14 cellular contexts compared by ENCODE assay signal in the genomic region with DNA sequence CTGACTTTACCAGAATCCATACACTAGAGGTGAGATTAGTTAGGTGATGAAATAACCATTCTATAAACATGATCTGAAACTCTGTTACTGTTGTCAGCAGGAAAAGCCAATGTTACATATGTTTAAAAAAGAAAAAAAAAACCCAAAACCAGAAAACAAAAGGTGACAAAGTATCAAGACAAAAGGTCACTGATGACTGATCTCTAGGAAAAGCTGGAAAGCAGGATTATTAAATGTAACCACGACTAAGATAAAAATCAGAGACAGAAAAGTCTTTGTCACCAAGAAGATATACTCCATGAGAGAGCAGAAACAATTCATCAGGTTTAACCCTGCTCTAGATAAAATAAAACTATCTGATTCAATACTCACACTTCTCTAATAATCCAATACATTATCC. TPM values are rescaled to one million over a fixed set of nuclear protein-coding genes. Genes with fewer than 3 reads are reported as not detected.
DNase-seq lines count a peak whose midpoint lies in the region; ATAC-seq, FAIRE-seq and TF ChIP-seq lines count a peak whose summit lies in the region.
"Had no signal": no experiment of that assay in that cellular context is flagged by ENCODE, and none has a peak within 500 bp of the region (broad histone marks: within the 10 kb centered on the region; RNA-seq: fewer than 3 reads in every experiment).

No MANE protein-coding gene starts in this region.

- H3K4me3 Mint-ChIP-seq in activated CD4-positive, alpha-beta memory T cell treated with anti-CD3 and anti-CD28 coated beads, Interleukin-2, amount 10 ng/mL, durations not matched to agents 7 days and 5 days: no peak overlapping the region

- H4K91ac ChIP-seq in mesenchymal stem cell (ENCODE audit: low read length): no peak overlapping the region

- peaks cover 55% of the 10 kb centered on the region for H3K4me1 Mint-ChIP-seq in activated CD4-positive, alpha-beta memory T cell treated with anti-CD3 and anti-CD28 coated beads, Interleukin-2, amount 10 ng/mL, durations not matched to agents 7 days and 5 days

- CTCF ChIA-PET in HepG2 (lab: Yijun Ruan, JAX; ENCODE audit: low intra/inter-chr PET ratio, low total read pairs): no interaction called here
- CTCF ChIA-PET in activated CD4-positive, alpha-beta memory T cell treated with anti-CD3 and anti-CD28 coated beads, Interleukin-2, amount 10 ng/mL, durations not matched to agents 7 days and 5 days (lab: Charles Lee): no interaction called here

- TF ChIP-seq EP300 in HepG2 (IDR thresholded peaks at IDR 0.05; ENCODE audit: low read depth in 2 of 2, low read length in 2 of 2) (no peak), HepG2 (CRISPR knock-in tag; IDR thresholded peaks at IDR 0.05; ENCODE audit: borderline replicate concordance) (no peak), esophagus muscularis mucosa (IDR thresholded peaks at IDR 0.05) (no peak)

- H3K9me3 ChIP-seq in HepG2 (ENCODE audit: low read length) (no peaks in the 10 kb centered on the region), right lobe of liver (no peaks in the 10 kb centered on the region), mesenchymal stem cell (ENCODE audit: control insufficient read depth, low read length) (no peaks in the 10 kb centered on the region), esophagus muscularis mucosa (no peaks in the 10 kb centered on the region)
- H3K9me3 ChIP-seq: BE2C, body of pancreas, SJCRH30, transverse colon had no signal

- TF ChIP-seq POLR2A in HepG2 (IDR thresholded peaks at IDR 0.05; ENCODE audit: insufficient read depth in 1 of 2, low read depth in 2 of 2, low read length in 2 of 2): no peak
- no peak for TF ChIP-seq POLR2A in right lobe of liver (IDR thresholded peaks at IDR 0.05)
- no peak for TF ChIP-seq POLR2A in esophagus muscularis mucosa (IDR thresholded peaks at IDR 0.05; ENCODE audit: low read depth)

- H3K27me3 Mint-ChIP-seq in activated CD4-positive, alpha-beta memory T cell treated with anti-CD3 and anti-CD28 coated beads, Interleukin-2, amount 10 ng/mL, durations not matched to agents 7 days and 5 days: no peaks in the 10 kb centered on the region

- ATAC-seq in HepG2 (no peak), right lobe of liver (no peak), HG03442 (IDR thresholded peaks at IDR 0.05; ENCODE audit: unreplicated experiment) (no peak), GM18907 (IDR thresholded peaks at IDR 0.05; ENCODE audit: unreplicated experiment) (no peak)
- ATAC-seq: body of pancreas had no signal

- H3K27ac ChIP-seq in HepG2 (ENCODE audit: extremely low read length, insufficient read depth, low read length) (no peak overlapping the region), right lobe of liver (no peak overlapping the region), mesenchymal stem cell (ENCODE audit: low read length, poor library complexity, severe bottlenecking) (no peak overlapping the region), esophagus muscularis mucosa (replicated peaks in 1 of 4) (peak overlapping the region in 2 of 4 donors; percentile 43 to 99)
- H3K27ac ChIP-seq: body of pancreas, SJCRH30, transverse colon had no signal

- H3K18ac ChIP-seq in mesenchymal stem cell (ENCODE audit: low read depth in 1 of 2, low read length in 2 of 2): no peak overlapping the region

- intact Hi-C loops in HepG2 (cut with micrococcal nuclease; ENCODE audit: unreplicated experiment): no loop called here
- intact Hi-C loops in right lobe of liver (cut with DNase I): no loop called here
- intact Hi-C loops in esophagus muscularis mucosa (cut with DNase I): loop anchor here (5.0 kb wide), 1 partner anchor 35 kb away; no protein-coding TSS in a partner anchor
- intact Hi-C loops in head of caudate nucleus (cut with DNase I): no loop called here

- TF ChIP-seq RAD21 in HepG2 (CRISPR knock-in tag; IDR thresholded peaks at IDR 0.05): no peak

- H3K9me3 Mint-ChIP-seq in activated CD4-positive, alpha-beta memory T cell treated with anti-CD3 and anti-CD28 coated beads, Interleukin-2, amount 10 ng/mL, durations not matched to agents 7 days and 5 days: no peaks in the 10 kb centered on the region

- no peak overlapping the region for H2AFZ ChIP-seq in HepG2 (ENCODE audit: low read length)
- H2AFZ ChIP-seq in mesenchymal stem cell (ENCODE audit: low read depth, low read length): no peak overlapping the region

- no peak overlapping the region for H3K4me2 ChIP-seq in HepG2 (ENCODE audit: low read depth, low read length)
- no peak overlapping the region for H3K4me2 ChIP-seq in mesenchymal stem cell (ENCODE audit: low read length, poor library complexity, severe bottlenecking)

- WGBS in HepG2 (ENCODE audit: low lambda C conversion rate): 63% methylated on average over 1 of the region's 1 CpG
- 18% methylated on average over 1 of the region's 1 CpG for WGBS in right lobe of liver (ENCODE audit: insufficient coverage, low coverage, low lambda C conversion rate, missing lambda C conversion rate)
- WGBS in mesenchymal stem cell: 69% methylated on average over 1 of the region's 1 CpG
- WGBS in esophagus muscularis mucosa: 32% methylated on average over 1 of the region's 1 CpG

- H3K4me1 ChIP-seq in HepG2 (ENCODE audit: insufficient read depth, low read length) (peaks cover 54% of the 10 kb centered on the region), right lobe of liver (peaks cover 0 to 31% (median 10%) of the 10 kb centered on the region in 4 donors), mesenchymal stem cell (ENCODE audit: control insufficient read depth, insufficient read depth, low read depth, low read length) (peaks cover 3% of the 10 kb centered on the region), esophagus muscularis mucosa (peaks cover 32 to 56% (median 53%) of the 10 kb centered on the region in 4 donors)

- H3K79me2 ChIP-seq in HepG2 (ENCODE audit: insufficient read depth, low read length): peaks cover 72% of the 10 kb centered on the region

- DNase-seq in HepG2 (ENCODE audit: low spot score) (no peak), right lobe of liver (no peak), mesenchymal stem cell (no peak), esophagus muscularis mucosa (ENCODE audit: extremely low spot score) (no peak), head of caudate nucleus (no peak)
- no peak for DNase-seq in activated CD4-positive, alpha-beta memory T cell treated with anti-CD3 and anti-CD28 coated beads, Interleukin-2, amount 10 ng/mL, durations not matched to agents 7 days and 5 days
- DNase-seq: BE2C, body of pancreas, DND-41, NCI-H2227 treated with DMSO at 0.1 percent for 48 hours, SJCRH30, transverse colon had no signal

- H3K79me1 ChIP-seq in mesenchymal stem cell (replicated peaks; ENCODE audit: low read length, poor library complexity, severe bottlenecking): peaks cover 5% of the 10 kb centered on the region

- H2BK15ac ChIP-seq in mesenchymal stem cell (ENCODE audit: low read depth, poor library complexity, severe bottlenecking): no peak overlapping the region

- BruUV-seq in HepG2 (replicated peaks; lab: Mats Ljungman, UMichigan): no TSS peak

- peaks cover 53% of the 10 kb centered on the region for H4K20me1 ChIP-seq in HepG2 (ENCODE audit: insufficient read depth, low read length)

- H4K8ac ChIP-seq in mesenchymal stem cell (ENCODE audit: low read length): no peak overlapping the region

- peaks cover 84% of the 10 kb centered on the region for H3K36me3 Mint-ChIP-seq in activated CD4-positive, alpha-beta memory T cell treated with anti-CD3 and anti-CD28 coated beads, Interleukin-2, amount 10 ng/mL, durations not matched to agents 7 days and 5 days (ENCODE audit: low read depth)

- no peak overlapping the region for H2AK5ac ChIP-seq in mesenchymal stem cell (ENCODE audit: low read length, severe bottlenecking)

- no peak overlapping the region for H2BK5ac ChIP-seq in mesenchymal stem cell (ENCODE audit: low read depth, low read length, poor library complexity, severe bottlenecking)

- TF ChIP-seq CTCF in HepG2 (CRISPR knock-in tag; IDR thresholded peaks at IDR 0.05) (no peak), right lobe of liver (IDR thresholded peaks at IDR 0.05) (no peak), esophagus muscularis mucosa (IDR thresholded peaks at IDR 0.05) (no peak)

- no peak overlapping the region for H2BK12ac ChIP-seq in mesenchymal stem cell (ENCODE audit: low read length in 2 of 2)

- POLR2A ChIA-PET in HepG2 (lab: Yijun Ruan, JAX): no interaction called here
- POLR2A ChIA-PET in activated CD4-positive, alpha-beta memory T cell treated with anti-CD3 and anti-CD28 coated beads, Interleukin-2, amount 10 ng/mL, durations not matched to agents 7 days and 5 days (lab: Charles Lee): interaction anchor here (0.9 to 10.7 kb wide), 4 partner anchors 22 to 30 kb away, joined by 3 to 257 read pairs (median 6); a partner anchor contains a TSS

- H2BK120ac ChIP-seq in mesenchymal stem cell (ENCODE audit: low read depth, low read length): no peak overlapping the region

- H3K4me3 ChIP-seq in HepG2 (replicated peaks in 1 of 3; ENCODE audit: insufficient read depth in 1 of 3, low read depth in 2 of 3, low read length in 3 of 3) (no peak overlapping the region), right lobe of liver (no peak overlapping the region), mesenchymal stem cell (ENCODE audit: insufficient read depth in 1 of 2, low read depth in 1 of 2, low read length in 2 of 2) (no peak overlapping the region), esophagus muscularis mucosa (no peak overlapping the region)
- H3K4me3 ChIP-seq: body of pancreas, SJCRH30, transverse colon had no signal

- H3K14ac ChIP-seq in mesenchymal stem cell (ENCODE audit: low read length in 2 of 2): no peak overlapping the region

- FAIRE-seq in HepG2 (lab: Jason Lieb, UNC): no peak

- in situ Hi-C loops in HepG2 (cut with HindIII; ENCODE audit: extremely low pct_ligation_motif_present, low pct_unique_long_range_greater_than_20kb): no loop called here

- H3K9ac ChIP-seq in HepG2 (ENCODE audit: insufficient read depth, low read depth, low read length) (no peak overlapping the region), mesenchymal stem cell (ENCODE audit: low read length) (peak overlapping the region; percentile 95)

- H3K23ac ChIP-seq in mesenchymal stem cell (ENCODE audit: low read length in 2 of 2): no peak overlapping the region

- peak overlapping the region; percentile 57 for H3K27ac Mint-ChIP-seq in activated CD4-positive, alpha-beta memory T cell treated with anti-CD3 and anti-CD28 coated beads, Interleukin-2, amount 10 ng/mL, durations not matched to agents 7 days and 5 days

- H3K4ac ChIP-seq in mesenchymal stem cell (ENCODE audit: low read depth in 1 of 2, low read length in 2 of 2): no peak overlapping the region

- H3K27me3 ChIP-seq in HepG2 (ENCODE audit: control insufficient read depth in 1 of 2, insufficient read depth in 2 of 2, low read length in 2 of 2): no peaks in the 10 kb centered on the region; a peak in 1 of 5 replicates
- H3K27me3 ChIP-seq in right lobe of liver: no peaks in the 10 kb centered on the region
- no peaks in the 10 kb centered on the region for H3K27me3 ChIP-seq in mesenchymal stem cell (ENCODE audit: control insufficient read depth in 1 of 2, insufficient read depth in 1 of 2, low read length in 2 of 2)
- no peaks in the 10 kb centered on the region for H3K27me3 ChIP-seq in esophagus muscularis mucosa
- H3K27me3 ChIP-seq: BE2C, body of pancreas, SJCRH30, transverse colon had no signal

- H3K36me3 ChIP-seq in HepG2 (replicated peaks in 1 of 2; ENCODE audit: control insufficient read depth in 1 of 2, insufficient read depth in 2 of 2, low read length in 2 of 2): peaks cover 11 to 73% of the 10 kb centered on the region in 2 experiments
- H3K36me3 ChIP-seq in right lobe of liver: peaks cover 14 to 51% (median 34%) of the 10 kb centered on the region in 4 donors
- H3K36me3 ChIP-seq in mesenchymal stem cell (ENCODE audit: control insufficient read depth in 1 of 2, insufficient read depth in 2 of 2, low read depth in 1 of 2, low read length in 2 of 2): peaks cover 14 to 78% of the 10 kb centered on the region in 2 experiments
- H3K36me3 ChIP-seq in esophagus muscularis mucosa: peaks cover 39 to 70% (median 54%) of the 10 kb centered on the region in 4 donors

RNA-seq across cellular contexts. Expression of a gene that starts 5.4 kb away (rescaled TPM):
- total RNA-seq in HepG2 (2016; rRNA removed; fragmentation: Illumina TruSeq; extraction: Trizol): 40.6 and 46.8 TPM in 2 replicates
- 26.3 and 27.9 TPM in 2 replicates for total RNA-seq in HepG2 (2016; cell fraction: cytosol; rRNA removed; fragmentation: Illumina TruSeq; extraction: Trizol; ENCODE audit: low read depth)
- 35.8 and 43.9 TPM in 2 replicates for total RNA-seq in HepG2 (2016; cell fraction: insoluble cytoplasmic fraction; rRNA removed; fragmentation: Illumina TruSeq; extraction: Trizol)
- 26.2 and 27.3 TPM in 2 replicates for total RNA-seq in HepG2 (2016; cell fraction: membrane; rRNA removed; fragmentation: Illumina TruSeq; extraction: Trizol)
- 98.3 and 114 TPM in 2 replicates for total RNA-seq in HepG2 (2016; cell fraction: nucleus; rRNA removed; fragmentation: Illumina TruSeq; extraction: Trizol)
- 79.8 and 95.8 TPM in 2 replicates for polyA plus RNA-seq in HepG2 (2011; rRNA removed)
- polyA plus RNA-seq in HepG2 (2011; cell fraction: cytosol; rRNA removed): 26.9 and 32.4 TPM in 2 replicates
- 146 and 182 TPM in 2 replicates for polyA plus RNA-seq in HepG2 (2011; cell fraction: nucleus; rRNA removed)
- polyA plus RNA-seq in HepG2 (2012): 71.2 and 71.4 TPM in 2 replicates
- 1.9 and 2.5 TPM in 2 replicates for polyA plus RNA-seq in HepG2 (2016; cell fraction: cytosol; fragmentation: Illumina TruSeq; extraction: Trizol; ENCODE audit: low read depth)
- 30.4 and 34.5 TPM in 2 replicates for polyA plus RNA-seq in HepG2 (2016; cell fraction: insoluble cytoplasmic fraction; fragmentation: Illumina TruSeq; extraction: Trizol; ENCODE audit: low read depth)
- 7.4 and 7.5 TPM in 2 replicates for polyA plus RNA-seq in HepG2 (2016; cell fraction: membrane; fragmentation: Illumina TruSeq; extraction: Trizol; ENCODE audit: low read depth)
- polyA plus RNA-seq in HepG2 (2016; cell fraction: nucleus; fragmentation: Illumina TruSeq; extraction: Trizol; ENCODE audit: insufficient read depth, low read depth): 137 and 159 TPM in 2 replicates
- 83.8 and 106 TPM in 2 replicates for polyA minus RNA-seq in HepG2 (2011; rRNA and poly(A)+ RNA removed; ENCODE audit: low replicate concordance)
- polyA minus RNA-seq in HepG2 (2011; cell fraction: cytosol; rRNA and poly(A)+ RNA removed): 48.4 and 58.5 TPM in 2 replicates
- 243 and 288 TPM in 2 replicates for polyA minus RNA-seq in HepG2 (2011; cell fraction: nucleus; rRNA and poly(A)+ RNA removed)
- total RNA-seq in right lobe of liver: 10 to 100 TPM; 38.7 to 71.4 (median 52.3) TPM
- total RNA-seq in activated CD4-positive, alpha-beta memory T cell treated with anti-CD3 and anti-CD28 coated beads, Interleukin-2, amount 10 ng/mL, durations not matched to agents 7 days and 5 days: 100 to 1,000 TPM; 110 to 111 TPM
- polyA plus RNA-seq in mesenchymal stem cell (2013, experiment 1 of 2): 83.9 TPM
- polyA plus RNA-seq in mesenchymal stem cell (2013, experiment 2 of 2): 77.6 TPM
- total RNA-seq in esophagus muscularis mucosa: 10 to 100 TPM; 54.8 to 84.3 (median 78.1) TPM

RNA-seq across cellular contexts. Expression of a gene that starts 29.2 kb away (rescaled TPM):
- total RNA-seq in HepG2 (2016; rRNA removed; fragmentation: Illumina TruSeq; extraction: Trizol) (44.1 and 62.4 TPM in 2 replicates), right lobe of liver (10 to 100 TPM; 19.0 to 23.4 (median 21.2) TPM), esophagus muscularis mucosa (10 to 100 TPM; 23.8 to 37.4 (median 26.1) TPM)
- 10.2 and 11.1 TPM in 2 replicates for total RNA-seq in HepG2 (2016; cell fraction: cytosol; rRNA removed; fragmentation: Illumina TruSeq; extraction: Trizol; ENCODE audit: low read depth)
- total RNA-seq in HepG2 (2016; cell fraction: insoluble cytoplasmic fraction; rRNA removed; fragmentation: Illumina TruSeq; extraction: Trizol): 47.7 and 61.2 TPM in 2 replicates
- total RNA-seq in HepG2 (2016; cell fraction: membrane; rRNA removed; fragmentation: Illumina TruSeq; extraction: Trizol): 24.6 and 30.2 TPM in 2 replicates
- 22.3 and 26.8 TPM in 2 replicates for total RNA-seq in HepG2 (2016; cell fraction: nucleus; rRNA removed; fragmentation: Illumina TruSeq; extraction: Trizol)
- 27.5 and 31.2 TPM in 2 replicates for polyA plus RNA-seq in HepG2 (2011; rRNA removed)
- 18.8 and 24.9 TPM in 2 replicates for polyA plus RNA-seq in HepG2 (2011; cell fraction: cytosol; rRNA removed)
- polyA plus RNA-seq in HepG2 (2011; cell fraction: nucleus; rRNA removed): 16.7 and 17.6 TPM in 2 replicates
- 27.5 and 34.5 TPM in 2 replicates for polyA plus RNA-seq in HepG2 (2012)
- polyA plus RNA-seq in HepG2 (2016; cell fraction: cytosol; fragmentation: Illumina TruSeq; extraction: Trizol; ENCODE audit: low read depth): 4.9 and 5.9 TPM in 2 replicates
- 49.5 and 53.5 TPM in 2 replicates for polyA plus RNA-seq in HepG2 (2016; cell fraction: insoluble cytoplasmic fraction; fragmentation: Illumina TruSeq; extraction: Trizol; ENCODE audit: low read depth)
- polyA plus RNA-seq in HepG2 (2016; cell fraction: membrane; fragmentation: Illumina TruSeq; extraction: Trizol; ENCODE audit: low read depth): 11.9 and 13.1 TPM in 2 replicates
- 29.7 and 33.3 TPM in 2 replicates for polyA plus RNA-seq in HepG2 (2016; cell fraction: nucleus; fragmentation: Illumina TruSeq; extraction: Trizol; ENCODE audit: insufficient read depth, low read depth)
- 39.3 and 55.9 TPM in 2 replicates for polyA minus RNA-seq in HepG2 (2011; rRNA and poly(A)+ RNA removed; ENCODE audit: low replicate concordance)
- polyA minus RNA-seq in HepG2 (2011; cell fraction: cytosol; rRNA and poly(A)+ RNA removed): 30.0 and 31.3 TPM in 2 replicates
- 23.6 and 35.3 TPM in 2 replicates for polyA minus RNA-seq in HepG2 (2011; cell fraction: nucleus; rRNA and poly(A)+ RNA removed)
- total RNA-seq in activated CD4-positive, alpha-beta memory T cell treated with anti-CD3 and anti-CD28 coated beads, Interleukin-2, amount 10 ng/mL, durations not matched to agents 7 days and 5 days: 10 to 100 TPM; 44.3 to 47.2 TPM
- polyA plus RNA-seq in mesenchymal stem cell (2013, experiment 1 of 2): 19.1 TPM
- 20.3 TPM for polyA plus RNA-seq in mesenchymal stem cell (2013, experiment 2 of 2)
